1 cellular context compared by ENCODE assay signal in the genomic region with DNA sequence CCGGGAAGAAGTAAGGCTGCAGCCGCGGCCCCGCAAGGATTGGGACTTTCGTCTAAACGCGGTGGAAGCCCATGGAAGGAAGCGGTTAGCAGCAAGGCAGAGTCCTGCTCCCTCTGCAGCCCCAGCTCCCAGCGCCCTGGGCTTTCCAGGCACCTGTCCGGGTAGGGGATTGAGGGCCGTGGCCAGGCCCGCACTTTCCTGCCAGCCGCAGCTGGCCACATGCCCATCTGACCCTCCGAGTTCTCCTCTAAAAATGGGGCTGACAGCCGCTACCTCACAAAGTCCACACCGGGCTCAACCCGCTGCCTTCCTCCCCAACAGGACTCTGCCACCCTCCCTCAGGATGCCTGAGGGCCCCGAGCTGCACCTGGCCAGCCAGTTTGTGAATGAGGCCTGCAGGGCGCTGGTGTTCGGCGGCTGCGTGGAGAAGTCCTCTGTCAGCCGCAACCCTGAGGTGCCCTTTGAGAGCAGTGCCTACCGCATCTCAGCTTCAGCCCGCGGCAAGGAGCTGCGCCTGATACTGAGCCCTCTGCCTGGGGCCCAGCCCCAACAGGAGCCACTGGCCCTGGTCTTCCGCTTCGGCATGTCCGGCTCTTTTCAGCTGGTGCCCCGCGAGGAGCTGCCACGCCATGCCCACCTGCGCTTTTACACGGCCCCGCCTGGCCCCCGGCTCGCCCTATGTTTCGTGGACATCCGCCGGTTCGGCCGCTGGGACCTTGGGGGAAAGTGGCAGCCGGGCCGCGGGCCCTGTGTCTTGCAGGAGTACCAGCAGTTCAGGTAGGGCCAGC.
TF ChIP-seq lines count a peak whose summit lies in the region.

No MANE protein-coding gene starts in this region.

TF ChIP-seq in GM12878, 131 proteins besides CTCF, POLR2A, EP300 and RAD21:
- TF ChIP-seq, protein P1, sequence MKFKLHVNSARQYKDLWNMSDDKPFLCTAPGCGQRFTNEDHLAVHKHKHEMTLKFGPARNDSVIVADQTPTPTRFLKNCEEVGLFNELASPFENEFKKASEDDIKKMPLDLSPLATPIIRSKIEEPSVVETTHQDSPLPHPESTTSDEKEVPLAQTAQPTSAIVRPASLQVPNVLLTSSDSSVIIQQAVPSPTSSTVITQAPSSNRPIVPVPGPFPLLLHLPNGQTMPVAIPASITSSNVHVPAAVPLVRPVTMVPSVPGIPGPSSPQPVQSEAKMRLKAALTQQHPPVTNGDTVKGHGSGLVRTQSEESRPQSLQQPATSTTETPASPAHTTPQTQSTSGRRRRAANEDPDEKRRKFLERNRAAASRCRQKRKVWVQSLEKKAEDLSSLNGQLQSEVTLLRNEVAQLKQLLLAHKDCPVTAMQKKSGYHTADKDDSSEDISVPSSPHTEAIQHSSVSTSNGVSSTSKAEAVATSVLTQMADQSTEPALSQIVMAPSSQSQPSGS (IDR thresholded peaks at IDR 0.05; ENCODE audit: low read length): no peak
- TF ChIP-seq, protein P2, sequence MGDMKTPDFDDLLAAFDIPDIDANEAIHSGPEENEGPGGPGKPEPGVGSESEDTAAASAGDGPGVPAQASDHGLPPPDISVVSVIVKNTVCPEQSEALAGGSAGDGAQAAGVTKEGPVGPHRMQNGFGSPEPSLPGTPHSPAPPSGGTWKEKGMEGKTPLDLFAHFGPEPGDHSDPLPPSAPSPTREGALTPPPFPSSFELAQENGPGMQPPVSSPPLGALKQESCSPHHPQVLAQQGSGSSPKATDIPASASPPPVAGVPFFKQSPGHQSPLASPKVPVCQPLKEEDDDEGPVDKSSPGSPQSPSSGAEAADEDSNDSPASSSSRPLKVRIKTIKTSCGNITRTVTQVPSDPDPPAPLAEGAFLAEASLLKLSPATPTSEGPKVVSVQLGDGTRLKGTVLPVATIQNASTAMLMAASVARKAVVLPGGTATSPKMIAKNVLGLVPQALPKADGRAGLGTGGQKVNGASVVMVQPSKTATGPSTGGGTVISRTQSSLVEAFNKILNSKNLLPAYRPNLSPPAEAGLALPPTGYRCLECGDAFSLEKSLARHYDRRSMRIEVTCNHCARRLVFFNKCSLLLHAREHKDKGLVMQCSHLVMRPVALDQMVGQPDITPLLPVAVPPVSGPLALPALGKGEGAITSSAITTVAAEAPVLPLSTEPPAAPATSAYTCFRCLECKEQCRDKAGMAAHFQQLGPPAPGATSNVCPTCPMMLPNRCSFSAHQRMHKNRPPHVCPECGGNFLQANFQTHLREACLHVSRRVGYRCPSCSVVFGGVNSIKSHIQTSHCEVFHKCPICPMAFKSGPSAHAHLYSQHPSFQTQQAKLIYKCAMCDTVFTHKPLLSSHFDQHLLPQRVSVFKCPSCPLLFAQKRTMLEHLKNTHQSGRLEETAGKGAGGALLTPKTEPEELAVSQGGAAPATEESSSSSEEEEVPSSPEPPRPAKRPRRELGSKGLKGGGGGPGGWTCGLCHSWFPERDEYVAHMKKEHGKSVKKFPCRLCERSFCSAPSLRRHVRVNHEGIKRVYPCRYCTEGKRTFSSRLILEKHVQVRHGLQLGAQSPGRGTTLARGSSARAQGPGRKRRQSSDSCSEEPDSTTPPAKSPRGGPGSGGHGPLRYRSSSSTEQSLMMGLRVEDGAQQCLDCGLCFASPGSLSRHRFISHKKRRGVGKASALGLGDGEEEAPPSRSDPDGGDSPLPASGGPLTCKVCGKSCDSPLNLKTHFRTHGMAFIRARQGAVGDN (IDR thresholded peaks at IDR 0.05): no peak
- no peak for TF ChIP-seq CBX5 (IDR thresholded peaks at IDR 0.05; ENCODE audit: low read depth)
- peak; percentile 34; the same call in 1 of the 2 replicates for TF ChIP-seq POLR2AphosphoS2 (IDR thresholded peaks at IDR 0.05; ENCODE audit: low read depth, low read length)
- TF ChIP-seq, protein P3, sequence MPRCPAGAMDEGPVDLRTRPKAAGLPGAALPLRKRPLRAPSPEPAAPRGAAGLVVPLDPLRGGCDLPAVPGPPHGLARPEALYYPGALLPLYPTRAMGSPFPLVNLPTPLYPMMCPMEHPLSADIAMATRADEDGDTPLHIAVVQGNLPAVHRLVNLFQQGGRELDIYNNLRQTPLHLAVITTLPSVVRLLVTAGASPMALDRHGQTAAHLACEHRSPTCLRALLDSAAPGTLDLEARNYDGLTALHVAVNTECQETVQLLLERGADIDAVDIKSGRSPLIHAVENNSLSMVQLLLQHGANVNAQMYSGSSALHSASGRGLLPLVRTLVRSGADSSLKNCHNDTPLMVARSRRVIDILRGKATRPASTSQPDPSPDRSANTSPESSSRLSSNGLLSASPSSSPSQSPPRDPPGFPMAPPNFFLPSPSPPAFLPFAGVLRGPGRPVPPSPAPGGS (IDR thresholded peaks at IDR 0.05; ENCODE audit: borderline replicate concordance, insufficient read depth, low read depth, low read length, poor library complexity, severe bottlenecking): no peak
- no peak for TF ChIP-seq NFIC (IDR thresholded peaks at IDR 0.05; ENCODE audit: low read depth, low read length)
- TF ChIP-seq ZNF24 (IDR thresholded peaks at IDR 0.05): no peak
- no peak for TF ChIP-seq SMAD5 (IDR thresholded peaks at IDR 0.05; ENCODE audit: low read depth)
- no peak for TF ChIP-seq MYC (IDR thresholded peaks at IDR 0.05; ENCODE audit: insufficient read depth, insufficient read length, insufficient replicate concordance, low read length, severe bottlenecking)
